Comparison of ENCODE assay signal across 8 cellular contexts in the genomic region with DNA sequence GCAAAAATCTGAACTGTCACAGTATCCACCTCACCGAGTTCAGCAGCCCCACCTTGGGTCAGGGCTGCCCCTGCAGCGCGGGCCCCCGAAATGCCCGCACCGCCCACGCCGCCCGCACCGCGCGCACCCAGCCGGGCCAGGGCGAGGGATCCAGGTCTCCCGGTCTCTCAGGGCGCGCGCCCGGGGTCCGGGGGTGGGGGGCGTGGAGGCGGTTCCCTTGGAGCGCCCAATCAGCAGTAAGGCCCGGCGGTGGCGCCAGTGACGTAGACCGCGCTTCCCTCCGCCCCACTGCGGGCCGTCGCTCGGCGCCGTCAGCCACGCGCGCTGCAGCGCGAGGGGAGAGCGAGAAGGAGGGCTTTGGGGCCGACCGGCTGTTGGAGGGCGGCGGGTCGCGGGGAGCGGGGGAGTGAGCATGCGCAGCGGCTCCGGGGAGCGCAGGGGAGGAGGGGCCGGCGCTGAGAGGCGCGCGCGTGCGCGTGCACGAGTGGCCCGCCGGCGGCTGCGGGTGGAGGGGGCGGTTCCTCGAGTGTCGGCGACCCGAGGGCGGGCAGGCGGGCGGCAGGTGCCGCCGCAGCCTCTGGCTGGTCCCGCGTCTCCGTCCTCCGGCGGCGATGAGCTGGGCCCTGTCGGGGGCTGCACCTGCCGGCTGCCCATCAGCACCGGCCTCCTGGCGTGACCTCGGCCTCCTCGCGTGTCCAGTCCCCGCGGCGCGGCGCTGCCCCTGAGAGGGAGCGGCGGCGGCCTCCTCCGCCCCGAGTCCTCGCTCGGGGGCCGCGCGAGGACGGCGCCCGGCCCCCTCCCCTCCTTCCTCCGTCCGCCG. TPM values are rescaled to one million over a fixed set of nuclear protein-coding genes. Genes with fewer than 3 reads are reported as not detected.
DNase-seq lines count a peak whose midpoint lies in the region; ATAC-seq, FAIRE-seq and TF ChIP-seq lines count a peak whose summit lies in the region.

TSS of gene TMEM170B (plus strand) at position 521 of the 820 bp plus-strand sequence. CDS start 529 bp downstream, outside the sequence.

- H3K36me3 ChIP-seq in kidney (ENCODE audit: control insufficient read depth in 1 of 2, insufficient read depth in 2 of 2, low read length in 2 of 2): no peaks in the 10 kb centered on the region

- peaks cover 0 to 4% of the 10 kb centered on the region in 2 donors for H3K4me1 ChIP-seq in kidney (ENCODE audit: control insufficient read depth in 1 of 2, insufficient read depth in 1 of 2, low read depth in 1 of 2, low read length in 2 of 2)

- ATAC-seq in GM19035 (IDR thresholded peaks at IDR 0.05; ENCODE audit: unreplicated experiment) (peak; percentile 96), HG03342 (IDR thresholded peaks at IDR 0.05; ENCODE audit: unreplicated experiment) (peak; percentile 97)

- peak within 1 kb of the TSS; percentile 63 to 83 for H3K9ac ChIP-seq in kidney (ENCODE audit: low read length in 2 of 2)

- H3K27ac ChIP-seq in kidney (ENCODE audit: low read depth in 2 of 2, low read length in 2 of 2): peak within 1 kb of the TSS; percentile 54 to 77

- no peak for FAIRE-seq in kidney (lab: Jason Lieb, UNC)

- TF ChIP-seq CTCF in kidney (IDR thresholded peaks at IDR 0.05; ENCODE audit: borderline replicate concordance, extremely low read depth, insufficient read depth): no peak

- intact Hi-C loops in kidney (cut with DNase I): no loop called here

- H3K9me3 ChIP-seq in kidney (ENCODE audit: control insufficient read depth in 1 of 2, low read length in 2 of 2): no peaks in the 10 kb centered on the region

- peak; percentile 99 for DNase-seq in AG20443 (ENCODE audit: low spot score)
- DNase-seq in NCI-H345 (lab: John Stamatoyannopoulos, UW): peak; percentile 82
- DNase-seq in activated CD4-positive, CD25-positive, alpha-beta regulatory T cell treated with anti-CD3 and anti-CD28 coated beads, Interleukin-2, amount 50 U/mL, for 16 hours (ENCODE audit: low read depth, low spot score): peak; percentile 78
- DNase-seq in central memory CD4-positive, alpha-beta T cell: peak; percentile 97
- DNase-seq in kidney: peak; percentile 98
- DNase-seq in stimulated activated CD4-positive, alpha-beta T cell treated with anti-CD3 and anti-CD28 coated beads, Interleukin-15, amount 100 ng/mL, for 1 hour (ENCODE audit: low read depth in 1 of 2, low spot score in 1 of 2): peak; percentile 93 to 95

- H3K4me3 ChIP-seq in kidney (ENCODE audit: low read length in 2 of 2): peak within 1 kb of the TSS; percentile 72 to 77

RNA-seq across cellular contexts. Expression of gene TMEM170B, which starts in this region (rescaled TPM):
- 3.7 TPM for total RNA-seq in kidney
- polyA plus RNA-seq in kidney (ENCODE audit: insufficient read depth, low read depth, low replicate concordance): 2.7 TPM

Comparison
In these comparisons a context has a peak if more than half of its experiments do, and no peak if none do; other contexts are left out.
1. Peak in every context shown above with its lines: DNase-seq, ATAC-seq, H3K4me3 ChIP-seq and H3K27ac ChIP-seq.